ENCODE assay signal across 18 cellular contexts in genomic region chr6:119483936-119484335, GRCh38.
"Had no signal": no experiment of that assay in that cellular context is flagged by ENCODE, and none has a peak within 500 bp of the region (broad histone marks: within the 10 kb centered on the region; RNA-seq: fewer than 3 reads in every experiment).

No MANE protein-coding gene starts in this region.

- H3K4me3 ChIP-seq: ascending aorta, breast epithelium, gastrocnemius medialis, left lung, tibial artery, uterus had no signal

- H3K4me1 ChIP-seq: ascending aorta, breast epithelium, gastrocnemius medialis, left lung, tibial artery, uterus had no signal

- DNase-seq: activated CD4-positive, alpha-beta T cell treated with anti-CD3 and anti-CD28 coated beads, Interleukin-2, amount 10 ng/mL, durations not matched to agents 7 days and 5 days; activated CD8-positive, alpha-beta T cell treated with anti-CD3 and anti-CD28 coated beads, Interleukin-2, amount 10 ng/mL, durations not matched to agents 7 days and 5 days; activated effector memory CD4-positive, alpha-beta T cell treated with anti-CD3 and anti-CD28 coated beads, Interleukin-2, amount 50 U/mL, for 16 hours; activated naive CD4-positive, alpha-beta T cell treated with anti-CD3 and anti-CD28 coated beads, Interleukin-2, amount 50 U/mL, for 16 hours; activated T-cell treated with anti-CD3 and anti-CD28 coated beads, Interleukin-2, amount 50 U/mL, for 4 hours; cortex of kidney; gastrocnemius medialis; head of caudate nucleus; left lung; nucleus accumbens; posterior cingulate gyrus; stimulated activated CD4-positive, alpha-beta T cell treated with anti-CD3 and anti-CD28 coated beads, Interleukin-2, amount 100 ng/mL, for 24 hours; stimulated activated naive CD8-positive, alpha-beta T cell treated with anti-CD3 and anti-CD28 coated beads, Interleukin-15, Interleukin-2, amounts not matched to agents 100 U/mL and 50 U/mL, for 24 hours; substantia nigra; tibial artery; uterus had no signal

- H3K27ac ChIP-seq: ascending aorta, breast epithelium, gastrocnemius medialis, left lung, tibial artery, uterus had no signal

- H3K27me3 ChIP-seq: ascending aorta, breast epithelium, gastrocnemius medialis, left lung, tibial artery, uterus had no signal

- H3K36me3 ChIP-seq: ascending aorta, breast epithelium, gastrocnemius medialis, left lung, tibial artery, uterus had no signal

- H3K9me3 ChIP-seq: breast epithelium, gastrocnemius medialis, left lung, tibial artery, uterus had no signal
